1 cellular context compared by ENCODE assay signal in the genomic region with DNA sequence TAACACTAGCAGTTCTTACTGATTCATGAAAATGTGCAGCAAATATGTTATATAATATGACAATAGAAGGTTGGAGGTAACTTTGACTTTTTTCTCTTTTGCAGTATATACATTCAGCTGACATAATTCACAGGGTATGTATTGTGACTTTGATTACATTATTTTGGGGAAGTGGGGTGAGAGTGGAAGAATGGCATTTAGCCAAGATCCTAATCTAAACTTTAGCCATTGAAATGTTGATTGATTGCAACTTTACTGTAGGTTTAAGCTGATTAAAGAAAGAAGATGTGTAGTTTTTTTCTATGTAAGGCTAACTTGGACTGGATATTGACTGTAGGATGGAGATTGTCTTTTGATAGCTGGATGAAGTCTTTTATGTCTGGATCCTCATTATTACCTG.
TF ChIP-seq lines count a peak whose summit lies in the region.

No MANE protein-coding gene starts in this region.

TF ChIP-seq in H1, 55 proteins besides CTCF, POLR2A, EP300 and RAD21:
- TF ChIP-seq HDAC6 (IDR thresholded peaks at IDR 0.05; ENCODE audit: low read depth, low read length): no peak
- no peak for TF ChIP-seq YY1 (IDR thresholded peaks at IDR 0.05; ENCODE audit: low read depth, low read length)
- no peak for TF ChIP-seq KDM1A (IDR thresholded peaks at IDR 0.05; ENCODE audit: borderline replicate concordance, low read length)
- TF ChIP-seq CBX8 (IDR thresholded peaks at IDR 0.05; ENCODE audit: borderline replicate concordance, low read depth, low read length): no peak
- TF ChIP-seq, protein P1, sequence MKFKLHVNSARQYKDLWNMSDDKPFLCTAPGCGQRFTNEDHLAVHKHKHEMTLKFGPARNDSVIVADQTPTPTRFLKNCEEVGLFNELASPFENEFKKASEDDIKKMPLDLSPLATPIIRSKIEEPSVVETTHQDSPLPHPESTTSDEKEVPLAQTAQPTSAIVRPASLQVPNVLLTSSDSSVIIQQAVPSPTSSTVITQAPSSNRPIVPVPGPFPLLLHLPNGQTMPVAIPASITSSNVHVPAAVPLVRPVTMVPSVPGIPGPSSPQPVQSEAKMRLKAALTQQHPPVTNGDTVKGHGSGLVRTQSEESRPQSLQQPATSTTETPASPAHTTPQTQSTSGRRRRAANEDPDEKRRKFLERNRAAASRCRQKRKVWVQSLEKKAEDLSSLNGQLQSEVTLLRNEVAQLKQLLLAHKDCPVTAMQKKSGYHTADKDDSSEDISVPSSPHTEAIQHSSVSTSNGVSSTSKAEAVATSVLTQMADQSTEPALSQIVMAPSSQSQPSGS (IDR thresholded peaks at IDR 0.05; ENCODE audit: low read length): no peak
- no peak for TF ChIP-seq TCF12 (IDR thresholded peaks at IDR 0.05; ENCODE audit: low read depth, low read length)
- TF ChIP-seq TAF7 (optimal IDR thresholded peaks at IDR 0.05; ENCODE audit: borderline replicate concordance, low read depth, low read length): no peak
- TF ChIP-seq CEBPB (IDR thresholded peaks at IDR 0.05; ENCODE audit: low read depth, low read length): no peak
- no peak for TF ChIP-seq RXRA (IDR thresholded peaks at IDR 0.05; ENCODE audit: insufficient read depth, low read depth, low read length)
- TF ChIP-seq POLR2AphosphoS5 (IDR thresholded peaks at IDR 0.05; ENCODE audit: low read depth, low read length): no peak
